23 cellular contexts compared by ENCODE assay signal in genomic region chr3:67015702-67016500, GRCh38. TPM values are rescaled to one million over a fixed set of nuclear protein-coding genes. Genes with fewer than 3 reads are reported as not detected.
DNase-seq lines count a peak whose midpoint lies in the region; ATAC-seq and TF ChIP-seq lines count a peak whose summit lies in the region.
"Had no signal": no experiment of that assay in that cellular context is flagged by ENCODE, and none has a peak within 500 bp of the region (broad histone marks: within the 10 kb centered on the region; RNA-seq: fewer than 3 reads in every experiment).

No MANE protein-coding gene starts in this region.

- H3K27ac ChIP-seq in DOHH2 (ENCODE audit: low read depth, low read length) (peak overlapping the region; percentile 94), right cardiac atrium (ENCODE audit: low read length) (peak overlapping the region; percentile 28)
- H3K27ac ChIP-seq: left lung, neural progenitor cell had no signal

- H3K27ac Mint-ChIP-seq in activated T-helper 1 cell treated with anti-CD3 and anti-CD28 coated beads, Interleukin-12 subunit alpha, Interleukin-12 subunit beta, Interleukin-2, Interleukin-4 antibody, amounts not matched to agents 30 ng/mL and 10 ng/mL and 1 ng/mL, durations not matched to agents 14 hours and 24 hours and 36 hours: no peak overlapping the region
- H3K27ac Mint-ChIP-seq: activated CD8-positive, alpha-beta T cell treated with anti-CD3 and anti-CD28 coated beads for 36 hours; neural progenitor cell; T-helper 2 cell treated with Interferon-gamma antibody and Interleukin-4, amounts not matched to agents 5 μg/mL and 100 μg/mL, for 36 hours had no signal

- DNase-seq in NAMALWA (ENCODE audit: low spot score): peak; percentile 21
- DNase-seq in amniotic epithelial cell (ENCODE audit: low read depth): peak; percentile 97
- DNase-seq in right cardiac atrium: no peak
- DNase-seq in H4 (ENCODE audit: low spot score): no peak
- no peak for DNase-seq in T-helper 9 cell
- no peak for DNase-seq in activated T-helper 1 cell treated with anti-CD3 and anti-CD28 coated beads, Interleukin-12 subunit alpha, Interleukin-12 subunit beta, Interleukin-2, Interleukin-4 antibody, amounts not matched to agents 30 ng/mL and 10 ng/mL and 1 ng/mL, durations not matched to agents 14 hours and 24 hours and 36 hours (ENCODE audit: low spot score)
- DNase-seq: activated gamma-delta T cell treated with Interleukin-2 at 50 U/mL for 16 hours, amygdala, C1 segment of cervical spinal cord, DMS 273 treated with DMSO at 0.1 percent for 48 hours, heart left ventricle, left lung, NCI-H1105 treated with DMSO at 0.1 percent for 48 hours, NCI-H2081, NCI-H82, posterior cingulate gyrus had no signal

- ATAC-seq in right cardiac atrium: peak; percentile 41 to 67
- no peak for ATAC-seq in activated CD4-positive, CD25-positive, alpha-beta regulatory T cell treated with anti-CD3 and anti-CD28 coated beads, Interleukin-2, amount 50 U/mL, for 24 hours
- ATAC-seq: activated CD8-positive, alpha-beta T cell treated with anti-CD3 and anti-CD28 coated beads for 36 hours; HCT116; left lung had no signal

- H3K4me2 ChIP-seq in DOHH2 (ENCODE audit: low read length): peak overlapping the region; percentile 83
- H3K4me2 ChIP-seq: neural progenitor cell had no signal

- H4K20me1 ChIP-seq in DOHH2 (ENCODE audit: control insufficient read depth, insufficient read depth, low read depth, low read length): no peaks in the 10 kb centered on the region

- 47% methylated on average over 8 of the region's 8 CpGs for WGBS in right cardiac atrium

- intact Hi-C loops in right cardiac atrium (cut with DNase I): no loop called here
- intact Hi-C loops in activated T-helper 1 cell treated with anti-CD3 and anti-CD28 coated beads, Interleukin-12 subunit alpha, Interleukin-12 subunit beta, Interleukin-2, Interleukin-4 antibody, amounts not matched to agents 30 ng/mL and 10 ng/mL and 1 ng/mL, durations not matched to agents 14 hours and 24 hours and 36 hours (cut with micrococcal nuclease): no loop called here

- no peak overlapping the region for H3K4me3 Mint-ChIP-seq in activated T-helper 1 cell treated with anti-CD3 and anti-CD28 coated beads, Interleukin-12 subunit alpha, Interleukin-12 subunit beta, Interleukin-2, Interleukin-4 antibody, amounts not matched to agents 30 ng/mL and 10 ng/mL and 1 ng/mL, durations not matched to agents 14 hours and 24 hours and 36 hours
- H3K4me3 Mint-ChIP-seq: activated CD8-positive, alpha-beta T cell treated with anti-CD3 and anti-CD28 coated beads for 36 hours; neural progenitor cell; T-helper 2 cell treated with Interferon-gamma antibody and Interleukin-4, amounts not matched to agents 5 μg/mL and 100 μg/mL, for 36 hours had no signal

- H3F3A ChIP-seq in DOHH2 (ENCODE audit: control insufficient read depth, insufficient read depth): peaks cover 56% of the 10 kb centered on the region

- H3K9me2 ChIP-seq in DOHH2 (replicated peaks; ENCODE audit: control insufficient read depth, low read length): no peaks in the 10 kb centered on the region

- peaks cover 11% of the 10 kb centered on the region for H3K36me3 Mint-ChIP-seq in activated T-helper 1 cell treated with anti-CD3 and anti-CD28 coated beads, Interleukin-12 subunit alpha, Interleukin-12 subunit beta, Interleukin-2, Interleukin-4 antibody, amounts not matched to agents 30 ng/mL and 10 ng/mL and 1 ng/mL, durations not matched to agents 14 hours and 24 hours and 36 hours (ENCODE audit: low read depth)
- H3K36me3 Mint-ChIP-seq: neural progenitor cell had no signal

- H3K4me1 Mint-ChIP-seq in activated T-helper 1 cell treated with anti-CD3 and anti-CD28 coated beads, Interleukin-12 subunit alpha, Interleukin-12 subunit beta, Interleukin-2, Interleukin-4 antibody, amounts not matched to agents 30 ng/mL and 10 ng/mL and 1 ng/mL, durations not matched to agents 14 hours and 24 hours and 36 hours (ENCODE audit: low read depth): peaks cover 25% of the 10 kb centered on the region
- H3K4me1 Mint-ChIP-seq: neural progenitor cell had no signal

- H3K4me3 ChIP-seq in DOHH2 (ENCODE audit: low read length) (peak overlapping the region; percentile 60), right cardiac atrium (ENCODE audit: low read length) (no peak overlapping the region)
- H3K4me3 ChIP-seq: heart left ventricle, left lung, neural progenitor cell, Peyer's patch had no signal

- no peak for TF ChIP-seq CTCF in DOHH2 (IDR thresholded peaks at IDR 0.05; ENCODE audit: low read depth, low read length, poor library complexity, severe bottlenecking)

- H3K9me3 ChIP-seq in DOHH2 (ENCODE audit: control insufficient read depth, insufficient read depth, low read length) (no peaks in the 10 kb centered on the region), right cardiac atrium (ENCODE audit: control insufficient read depth, low read length) (no peaks in the 10 kb centered on the region)
- H3K9me3 ChIP-seq: heart left ventricle, left lung, Peyer's patch had no signal

- peaks cover 36% of the 10 kb centered on the region for H3K36me3 ChIP-seq in DOHH2 (ENCODE audit: control insufficient read depth, low read length)
- H3K36me3 ChIP-seq: left lung, neural progenitor cell, Peyer's patch had no signal

- H3K27me3 ChIP-seq in DOHH2 (ENCODE audit: control insufficient read depth, low read length): no peaks in the 10 kb centered on the region
- no peaks in the 10 kb centered on the region for H3K27me3 ChIP-seq in right cardiac atrium (ENCODE audit: control insufficient read depth, insufficient read depth)
- H3K27me3 ChIP-seq: heart left ventricle, left lung, neural progenitor cell, Peyer's patch had no signal

- no peaks in the 10 kb centered on the region for H3K9me3 Mint-ChIP-seq in activated T-helper 1 cell treated with anti-CD3 and anti-CD28 coated beads, Interleukin-12 subunit alpha, Interleukin-12 subunit beta, Interleukin-2, Interleukin-4 antibody, amounts not matched to agents 30 ng/mL and 10 ng/mL and 1 ng/mL, durations not matched to agents 14 hours and 24 hours and 36 hours
- H3K9me3 Mint-ChIP-seq: activated CD8-positive, alpha-beta T cell treated with anti-CD3 and anti-CD28 coated beads for 36 hours; neural progenitor cell; T-helper 2 cell treated with Interferon-gamma antibody and Interleukin-4, amounts not matched to agents 5 μg/mL and 100 μg/mL, for 36 hours had no signal

- H3K27me3 Mint-ChIP-seq in activated T-helper 1 cell treated with anti-CD3 and anti-CD28 coated beads, Interleukin-12 subunit alpha, Interleukin-12 subunit beta, Interleukin-2, Interleukin-4 antibody, amounts not matched to agents 30 ng/mL and 10 ng/mL and 1 ng/mL, durations not matched to agents 14 hours and 24 hours and 36 hours (ENCODE audit: insufficient read depth): peaks cover 3% of the 10 kb centered on the region
- H3K27me3 Mint-ChIP-seq: activated CD8-positive, alpha-beta T cell treated with anti-CD3 and anti-CD28 coated beads for 36 hours had no signal

- H3K79me2 ChIP-seq in DOHH2 (ENCODE audit: control insufficient read depth, low read length): peaks cover 48% of the 10 kb centered on the region

- H3K4me1 ChIP-seq in DOHH2 (ENCODE audit: control insufficient read depth, low read length) (peaks cover 92% of the 10 kb centered on the region), right cardiac atrium (ENCODE audit: control insufficient read depth, insufficient read depth, low read length) (peaks cover 7% of the 10 kb centered on the region)
- H3K4me1 ChIP-seq: neural progenitor cell had no signal

RNA-seq across cellular contexts. Expression of gene KBTBD8, which starts 17.8 kb away (rescaled TPM):
- total RNA-seq in right cardiac atrium: 1 to 10 TPM; 5.5 to 7.1 (median 5.6) TPM
- polyA plus RNA-seq in right cardiac atrium: 2.0 TPM
- total RNA-seq in H4 (2014; rRNA removed; shearing (Covaris generic)): 2.6 and 2.9 TPM in 2 replicates
- 18.3 and 26.6 TPM in 2 replicates for total RNA-seq in activated T-helper 1 cell treated with anti-CD3 and anti-CD28 coated beads, Interleukin-12 subunit alpha, Interleukin-12 subunit beta, Interleukin-2, Interleukin-4 antibody, amounts not matched to agents 30 ng/mL and 10 ng/mL and 1 ng/mL, durations not matched to agents 14 hours and 24 hours and 36 hours

Comparison
In these comparisons a context has a peak if more than half of its experiments do, and no peak if none do; other contexts are left out.
1. DNase-seq: peak in NAMALWA (single experiment) and amniotic epithelial cell (single experiment); none in right cardiac atrium (0 of 3), H4 (single experiment), T-helper 9 cell (single experiment) and activated T-helper 1 cell treated with anti-CD3 and anti-CD28 coated beads, Interleukin-12 subunit alpha, Interleukin-12 subunit beta, Interleukin-2, Interleukin-4 antibody, amounts not matched to agents 30 ng/mL and 10 ng/mL and 1 ng/mL, durations not matched to agents 14 hours and 24 hours and 36 hours (single experiment).
2. ATAC-seq: peak in right cardiac atrium (2 of 2); none in activated CD4-positive, CD25-positive, alpha-beta regulatory T cell treated with anti-CD3 and anti-CD28 coated beads, Interleukin-2, amount 50 U/mL, for 24 hours (0 of 2).